28 cellular contexts compared by ENCODE assay signal in the genomic region with DNA sequence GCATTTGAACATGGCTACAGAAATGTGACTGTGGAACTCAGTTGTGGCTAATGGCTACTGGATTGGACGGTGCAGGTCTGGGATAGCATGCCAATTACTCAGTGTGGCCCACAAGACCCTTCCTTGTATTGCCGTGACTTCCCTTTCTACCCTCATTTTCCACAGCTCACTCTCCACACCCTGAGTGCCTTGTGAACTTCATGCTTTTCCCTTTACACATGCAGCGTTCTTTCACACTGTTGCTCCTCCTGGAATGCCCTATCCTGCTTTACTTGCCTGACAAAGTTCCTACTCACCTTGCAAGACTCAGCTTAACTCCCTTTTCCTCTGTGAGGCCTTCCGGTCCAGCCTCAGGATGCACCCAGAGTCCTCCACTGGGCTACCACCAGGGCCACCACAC.
"Had no signal": no experiment of that assay in that cellular context is flagged by ENCODE, and none has a peak within 500 bp of the region (broad histone marks: within the 10 kb centered on the region; RNA-seq: fewer than 3 reads in every experiment).

No MANE protein-coding gene starts in this region.

- H3K4me2 ChIP-seq: neural progenitor cell, smooth muscle cell had no signal

- H3K9me3 Mint-ChIP-seq: naive thymus-derived CD4-positive, alpha-beta T cell; natural killer cell; nephron; neural progenitor cell; stimulated activated effector memory CD8-positive, alpha-beta T cell treated with anti-CD3 and anti-CD28 coated beads, Interleukin-12 subunit alpha, Interleukin-12 subunit beta, amount 100 ng/mL, for 72 hours had no signal

- H3K27ac ChIP-seq: neural progenitor cell, ovary, parathyroid adenoma, psoas muscle, skin epidermis, suprapubic skin, testis, tibial artery, transverse colon, upper lobe of left lung, uterus had no signal

- H2AFZ ChIP-seq: neural progenitor cell, parathyroid adenoma had no signal

- H3K36me3 ChIP-seq: neural progenitor cell, ovary, suprapubic skin, tibial artery, transverse colon, upper lobe of left lung, uterus had no signal

- DNase-seq: naive thymus-derived CD4-positive, alpha-beta T cell; natural killer cell; occipital lobe; ovary; posterior cingulate gyrus; psoas muscle; right cardiac atrium; stimulated activated CD4-positive, alpha-beta T cell treated with anti-CD3 and anti-CD28 coated beads, Interleukin-15, amount 100 ng/mL, for 24 hours; stimulated activated CD4-positive, alpha-beta T cell treated with anti-CD3 and anti-CD28 coated beads, Interleukin-2, amount 100 ng/mL, for 24 hours; stimulated activated CD4-positive, alpha-beta T cell treated with anti-CD3 and anti-CD28 coated beads, Interleukin-2, amount 100 ng/mL, for 48 hours; stimulated activated CD4-positive, alpha-beta T cell treated with anti-CD3 and anti-CD28 coated beads, Interleukin-4, amount 100 ng/mL, for 24 hours; stimulated activated naive CD4-positive, alpha-beta T cell; stimulated activated naive CD8-positive, alpha-beta T cell treated with anti-CD3 and anti-CD28 coated beads, Interleukin-15, Interleukin-2, amounts not matched to agents 100 U/mL and 50 U/mL, for 24 hours; substantia nigra; testis; tibial artery; transverse colon; upper lobe of left lung; uterus had no signal

- H3K36me3 Mint-ChIP-seq: naive thymus-derived CD4-positive, alpha-beta T cell; natural killer cell; neural progenitor cell; stimulated activated effector memory CD8-positive, alpha-beta T cell treated with anti-CD3 and anti-CD28 coated beads, Interleukin-12 subunit alpha, Interleukin-12 subunit beta, amount 100 ng/mL, for 72 hours had no signal

- H3K4me1 ChIP-seq: neural progenitor cell, parathyroid adenoma, psoas muscle, suprapubic skin, testis, tibial artery, upper lobe of left lung, uterus had no signal

- H3K27me3 ChIP-seq: neural progenitor cell, ovary, testis, upper lobe of left lung, uterus had no signal

- H3K4me3 Mint-ChIP-seq: naive thymus-derived CD4-positive, alpha-beta T cell; natural killer cell; nephron; neural progenitor cell; stimulated activated effector memory CD8-positive, alpha-beta T cell treated with anti-CD3 and anti-CD28 coated beads, Interleukin-12 subunit alpha, Interleukin-12 subunit beta, amount 100 ng/mL, for 72 hours had no signal

- H3K9ac ChIP-seq: neural progenitor cell, parathyroid adenoma had no signal

- H3K79me2 ChIP-seq: parathyroid adenoma had no signal

- H3K9me3 ChIP-seq: ovary, psoas muscle, suprapubic skin, testis, tibial artery, transverse colon, upper lobe of left lung, uterus had no signal

- ATAC-seq: naive thymus-derived CD4-positive, alpha-beta T cell; natural killer cell; psoas muscle; right cardiac atrium; sciatic nerve; stimulated activated effector memory CD8-positive, alpha-beta T cell treated with anti-CD3 and anti-CD28 coated beads, Interleukin-12 subunit alpha, Interleukin-12 subunit beta, amount 100 ng/mL, for 72 hours; stimulated activated naive CD8-positive, alpha-beta T cell treated with anti-CD3 and anti-CD28 coated beads, Interleukin-15, Interleukin-2, amounts not matched to agents 100 U/mL and 50 U/mL, for 24 hours had no signal

- H3K4me3 ChIP-seq: neural progenitor cell, ovary, psoas muscle, skin epidermis, smooth muscle cell, suprapubic skin, testis, tibial artery, transverse colon, upper lobe of left lung, uterus had no signal

- H3K4me1 Mint-ChIP-seq: natural killer cell; stimulated activated effector memory CD8-positive, alpha-beta T cell treated with anti-CD3 and anti-CD28 coated beads, Interleukin-12 subunit alpha, Interleukin-12 subunit beta, amount 100 ng/mL, for 72 hours had no signal

- H3K27ac Mint-ChIP-seq: naive thymus-derived CD4-positive, alpha-beta T cell; natural killer cell; nephron; neural progenitor cell; progenitor cell of endocrine pancreas; stimulated activated effector memory CD8-positive, alpha-beta T cell treated with anti-CD3 and anti-CD28 coated beads, Interleukin-12 subunit alpha, Interleukin-12 subunit beta, amount 100 ng/mL, for 72 hours had no signal
